1 cellular context compared by ENCODE assay signal in the genomic region with DNA sequence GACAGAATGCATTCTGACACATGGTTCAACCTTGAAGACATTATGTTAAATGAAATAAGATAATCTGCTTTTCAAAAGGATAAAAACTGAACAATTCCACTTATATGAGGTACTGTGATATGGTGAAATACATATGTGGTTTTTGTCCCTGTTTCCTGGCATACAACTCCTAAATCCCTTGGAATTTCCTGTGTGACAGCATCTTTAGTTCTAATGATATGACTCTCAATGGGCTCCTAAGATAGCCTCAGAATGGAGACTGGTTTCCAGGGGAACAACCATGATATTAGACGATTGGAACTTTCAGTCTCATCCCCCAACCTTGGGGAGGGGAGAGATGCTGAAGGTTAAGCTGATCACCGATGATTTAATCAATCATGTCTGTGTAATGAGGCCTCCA.
TF ChIP-seq lines count a peak whose summit lies in the region.

No MANE protein-coding gene starts in this region.

TF ChIP-seq in IMR-90, 13 proteins besides CTCF, POLR2A, EP300 and RAD21:
- TF ChIP-seq FOS (IDR thresholded peaks at IDR 0.05; ENCODE audit: low read depth, low read length) (no peak), CEBPB (IDR thresholded peaks at IDR 0.05; ENCODE audit: low read depth, low read length) (peak; percentile 41; the same call in 1 of the 2 replicates)
